19 cellular contexts compared by ENCODE assay signal in the genomic region with DNA sequence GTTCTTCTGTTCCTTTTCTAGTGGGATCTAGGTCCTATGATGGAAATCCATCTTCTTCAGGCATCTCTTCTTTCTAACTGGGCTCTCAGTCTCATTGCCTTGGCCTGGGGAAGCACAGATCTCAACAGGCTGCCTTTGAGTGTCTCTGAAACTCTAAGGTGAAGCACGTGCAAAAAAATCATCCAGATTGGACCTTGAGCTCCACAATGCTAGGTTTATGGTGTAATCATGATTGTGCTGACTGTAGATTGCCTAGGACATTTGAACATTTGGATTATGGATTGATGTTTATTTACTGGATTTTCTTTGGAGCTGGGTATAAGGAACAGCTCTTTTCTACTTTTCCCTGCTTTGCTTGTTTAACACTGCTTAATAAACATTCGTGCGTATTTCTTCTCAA.
A peak's percentile ranks its signal among the peaks of the same experiment; 100 is the strongest.
DNase-seq lines count a peak whose midpoint lies in the region; ATAC-seq and TF ChIP-seq lines count a peak whose summit lies in the region.
"Had no signal": no experiment of that assay in that cellular context is flagged by ENCODE, and none has a peak within 500 bp of the region (broad histone marks: within the 10 kb centered on the region; RNA-seq: fewer than 3 reads in every experiment).

No MANE protein-coding gene starts in this region.

- TF ChIP-seq CTCF in transverse colon (IDR thresholded peaks at IDR 0.05) = no peak

- peaks cover 0 to 22% (median 8%) of the 10 kb centered on the region in 4 donors for H3K4me1 ChIP-seq in transverse colon
- H3K4me1 ChIP-seq: BLaER1 had no signal

- in situ Hi-C loops in transverse colon (cut with MboI; ENCODE audit: low pct_ligation_motif_present in 1 of 4, low pct_unique_long_range_greater_than_20kb in 1 of 4, low sequenced_read_pairs in 3 of 4) = no loop called here

- TF ChIP-seq POLR2A in transverse colon (IDR thresholded peaks at IDR 0.05) = no peak

- H3K36me3 ChIP-seq in transverse colon = peaks cover 0 to 13% (median 4%) of the 10 kb centered on the region in 4 donors
- H3K36me3 ChIP-seq: BLaER1 had no signal

- ATAC-seq in left lobe of liver = peak; percentile 63
- no peak for ATAC-seq in HG02973 (IDR thresholded peaks at IDR 0.05; ENCODE audit: unreplicated experiment)
- ATAC-seq: CD8-positive, alpha-beta T cell; GM12878 had no signal

- H3K27ac ChIP-seq in transverse colon = peak overlapping the region; percentile 24 to 56 (median 34)
- H3K27ac ChIP-seq: 22Rv1, BLaER1, C4-2B, GM23248 had no signal

- 54 to 58% methylated on average over 3 of the region's 3 CpGs for WGBS in transverse colon (ENCODE audit: low coverage in 1 of 2), 2 donors

- intact Hi-C loops in transverse colon (cut with DNase I; ENCODE audit: low total_unique reads) = no loop called here

- DNase-seq in NCI-H526 (lab: John Stamatoyannopoulos, UW) (peak; percentile 45 to 80), NCI-H526 treated with DMSO at 0.1 percent for 48 hours (lab: John Stamatoyannopoulos, UW) (no peak), left lobe of liver (ENCODE audit: low spot score) (no peak), transverse colon (peak; percentile 22)
- DNase-seq in stimulated activated naive CD4-positive, alpha-beta T cell (lab: John Stamatoyannopoulos, UW) = no peak
- DNase-seq: CD4-positive, CD25-positive, alpha-beta regulatory T cell; CD8-positive, alpha-beta T cell; DMS 273 treated with DMSO at 0.1 percent for 48 hours; DMS79; EL; GDM1; GM23248; H7; HCEC 1CT had no signal

- no peak for TF ChIP-seq EP300 in transverse colon (IDR thresholded peaks at IDR 0.05; ENCODE audit: low read depth)

- H3K27me3 ChIP-seq in transverse colon = no peaks in the 10 kb centered on the region
- H3K27me3 ChIP-seq: BLaER1 had no signal

- peaks cover 12 to 13% of the 10 kb centered on the region in 2 donors for H3K9me3 ChIP-seq in transverse colon

- H3K4me3 ChIP-seq in transverse colon = no peak overlapping the region
- H3K4me3 ChIP-seq: BLaER1, GM12878, GM23248 had no signal

Comparison
In these comparisons a context has a peak if more than half of its experiments do, and no peak if none do; other contexts are left out.
1. DNase-seq: peak in NCI-H526 (2 of 2) and transverse colon (single experiment); none in NCI-H526 treated with DMSO at 0.1 percent for 48 hours (single experiment), left lobe of liver (single experiment) and stimulated activated naive CD4-positive, alpha-beta T cell (0 of 6).